Comparison of ENCODE assay signal across 23 cellular contexts in genomic region chr5:95526871-95527270, GRCh38.
"Had no signal": no experiment of that assay in that cellular context is flagged by ENCODE, and none has a peak within 500 bp of the region (broad histone marks: within the 10 kb centered on the region; RNA-seq: fewer than 3 reads in every experiment).

No MANE protein-coding gene starts in this region.

- H3K4me1 ChIP-seq: psoas muscle, right lobe of liver, spleen, testis, upper lobe of right lung had no signal

- H3K4me1 Mint-ChIP-seq: naive B cell; nephron progenitor cell; stimulated activated memory B cell treated with anti-CD40 and anti-IgM and Interleukin-4, amounts not matched to agents 10 μg/mL and 1 μg/mL and 100 μg/mL, for 72 hours had no signal

- H3K27ac Mint-ChIP-seq: nephron progenitor cell; stimulated activated memory B cell treated with anti-CD40 and anti-IgM and Interleukin-4, amounts not matched to agents 10 μg/mL and 1 μg/mL and 100 μg/mL, for 72 hours; stimulated activated naive CD8-positive, alpha-beta T cell treated with anti-CD3 and anti-CD28 coated beads, Interleukin-15, Interleukin-2, amounts not matched to agents 100 ng/mL and 50 ng/mL, for 24 hours had no signal

- DNase-seq: cortex of kidney; dorsolateral prefrontal cortex; effector CD8-positive, alpha-beta T cell; left colon; left ventricle myocardium superior; mesendoderm; naive B cell; nephron progenitor cell; psoas muscle; retina; right lobe of liver; spleen; stimulated activated CD4-positive, alpha-beta T cell treated with anti-CD3 and anti-CD28 coated beads, Interleukin-15, amount 100 ng/mL, for 24 hours; stimulated activated CD4-positive, alpha-beta T cell treated with anti-CD3 and anti-CD28 coated beads, Interleukin-1b, Interleukin-23, amount 100 ng/mL, for 48 hours; stimulated activated CD4-positive, alpha-beta T cell treated with anti-CD3 and anti-CD28 coated beads, Interleukin-4, amount 100 ng/mL, for 24 hours; testis; upper lobe of right lung had no signal

- H3K27me3 Mint-ChIP-seq: naive B cell; stimulated activated memory B cell treated with anti-CD40 and anti-IgM and Interleukin-4, amounts not matched to agents 10 μg/mL and 1 μg/mL and 100 μg/mL, for 72 hours; stimulated activated naive CD8-positive, alpha-beta T cell treated with anti-CD3 and anti-CD28 coated beads, Interleukin-15, Interleukin-2, amounts not matched to agents 100 ng/mL and 50 ng/mL, for 24 hours had no signal

- H3K9me3 ChIP-seq: psoas muscle, right lobe of liver, spleen, testis, tibial nerve, upper lobe of right lung had no signal

- ATAC-seq: esophagus mucosa; left colon; left ventricle myocardium superior; right lobe of liver; stimulated activated memory B cell treated with anti-CD40 and anti-IgM and Interleukin-4, amounts not matched to agents 10 μg/mL and 1 μg/mL and 100 μg/mL, for 72 hours; upper lobe of right lung had no signal

- H3K4me3 Mint-ChIP-seq: naive B cell; nephron progenitor cell; stimulated activated memory B cell treated with anti-CD40 and anti-IgM and Interleukin-4, amounts not matched to agents 10 μg/mL and 1 μg/mL and 100 μg/mL, for 72 hours; stimulated activated naive CD8-positive, alpha-beta T cell treated with anti-CD3 and anti-CD28 coated beads, Interleukin-15, Interleukin-2, amounts not matched to agents 100 ng/mL and 50 ng/mL, for 24 hours had no signal

- H3K9me3 Mint-ChIP-seq: naive B cell; nephron progenitor cell; stimulated activated memory B cell treated with anti-CD40 and anti-IgM and Interleukin-4, amounts not matched to agents 10 μg/mL and 1 μg/mL and 100 μg/mL, for 72 hours; stimulated activated naive CD8-positive, alpha-beta T cell treated with anti-CD3 and anti-CD28 coated beads, Interleukin-15, Interleukin-2, amounts not matched to agents 100 ng/mL and 50 ng/mL, for 24 hours had no signal

- FAIRE-seq: endometrium had no signal

- H3K4me3 ChIP-seq: dorsolateral prefrontal cortex, hepatocyte, psoas muscle, right lobe of liver, spleen, testis, tibial nerve, upper lobe of right lung had no signal

- H3K27me3 ChIP-seq: dorsolateral prefrontal cortex, hepatocyte, right lobe of liver, spleen, testis, tibial nerve, upper lobe of right lung had no signal

- H3K27ac ChIP-seq: dorsolateral prefrontal cortex, hepatocyte, psoas muscle, right lobe of liver, spleen, testis, tibial nerve, upper lobe of right lung had no signal
